9 cellular contexts compared by ENCODE assay signal in the genomic region with DNA sequence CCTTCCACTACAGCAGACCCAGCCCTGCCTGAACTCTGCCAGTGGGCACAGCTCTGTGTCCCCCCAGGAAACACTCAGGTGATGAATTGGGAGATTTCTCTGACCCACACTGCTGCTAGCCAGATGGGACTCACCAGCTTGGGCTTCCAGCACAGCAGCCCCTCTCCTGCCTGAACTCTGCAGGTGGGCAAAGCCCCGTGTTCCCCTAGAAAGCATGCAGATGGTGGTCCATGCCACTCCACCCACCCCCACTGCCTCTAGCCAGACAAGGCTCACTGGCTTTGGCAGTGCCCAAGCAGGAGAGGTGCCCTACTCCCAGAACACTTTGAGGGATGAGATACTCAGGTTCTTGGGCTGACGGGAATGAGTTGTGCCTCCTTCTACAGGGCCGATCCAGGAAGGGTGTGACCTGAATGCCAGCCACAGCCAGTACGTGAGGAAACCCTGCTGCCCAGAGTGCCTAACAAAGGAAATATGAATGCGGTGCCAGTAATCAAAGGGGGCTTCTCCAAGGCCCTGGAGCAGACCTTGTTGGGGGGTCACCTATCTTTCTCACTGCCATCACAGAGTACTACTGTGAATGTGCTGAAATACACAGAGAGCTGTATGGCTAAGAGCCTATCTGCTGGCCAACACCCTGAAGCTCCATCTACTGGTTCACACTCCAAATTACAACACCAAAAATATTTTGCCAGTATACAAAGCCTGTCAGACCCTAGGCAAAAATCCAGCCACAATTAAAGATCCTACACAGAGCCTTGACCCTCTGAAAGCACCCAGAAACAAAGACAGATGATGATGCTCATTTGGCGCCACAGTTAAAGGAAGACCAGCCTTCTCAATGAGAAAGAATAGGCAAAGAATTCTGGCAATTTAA.
A peak's percentile ranks its signal among the peaks of the same experiment; 100 is the strongest.
DNase-seq lines count a peak whose midpoint lies in the region; ATAC-seq and TF ChIP-seq lines count a peak whose summit lies in the region.
"Had no signal": no experiment of that assay in that cellular context is flagged by ENCODE, and none has a peak within 500 bp of the region (broad histone marks: within the 10 kb centered on the region; RNA-seq: fewer than 3 reads in every experiment).

No MANE protein-coding gene starts in this region.

- H3K9me3 Mint-ChIP-seq in activated T-cell treated with anti-CD3 and anti-CD28 coated beads, Interleukin-2, amount 50 U/mL, for 72 hours: peaks cover 4 to 7% of the 10 kb centered on the region in 2 donors

- H3K27me3 Mint-ChIP-seq in activated T-cell treated with anti-CD3 and anti-CD28 coated beads, Interleukin-2, amount 50 U/mL, for 72 hours (ENCODE audit: low read depth): no peaks in the 10 kb centered on the region

- H3K27ac ChIP-seq in substantia nigra (ENCODE audit: low read depth, low read length, poor library complexity, severe bottlenecking): no peak overlapping the region
- H3K27ac ChIP-seq: heart left ventricle had no signal

- no peaks in the 10 kb centered on the region for H3K36me3 ChIP-seq in GM06990 (ENCODE audit: control insufficient read depth, insufficient read depth, low read length)
- H3K36me3 ChIP-seq: heart left ventricle had no signal

- DNase-seq in A172 (ENCODE audit: low spot score) (peak; percentile 23), GM06990 (ENCODE audit: extremely low read depth, insufficient read length) (no peak), LoVo (ENCODE audit: low spot score) (peak; percentile 49), kidney tubule cell (ENCODE audit: low spot score) (peak; percentile 45), substantia nigra (lab: John Stamatoyannopoulos, UW) (no peak), NCI-H446 treated with DMSO at 0.1 percent for 48 hours (lab: John Stamatoyannopoulos, UW) (no peak)
- peak; percentile 17 to 23 for DNase-seq in activated T-cell treated with anti-CD3 and anti-CD28 coated beads, Interleukin-2, amount 50 U/mL, for 72 hours
- DNase-seq: heart left ventricle had no signal

- TF ChIP-seq CTCF in GM06990 (IDR thresholded peaks at IDR 0.05; ENCODE audit: insufficient read depth, low read length, poor library complexity, severe bottlenecking): peak; percentile 69

- H3K4me1 Mint-ChIP-seq in activated T-cell treated with anti-CD3 and anti-CD28 coated beads, Interleukin-2, amount 50 U/mL, for 72 hours (ENCODE audit: low read depth): peaks cover 61% of the 10 kb centered on the region

- peaks cover 8 to 14% of the 10 kb centered on the region in 2 donors for H3K36me3 Mint-ChIP-seq in activated T-cell treated with anti-CD3 and anti-CD28 coated beads, Interleukin-2, amount 50 U/mL, for 72 hours (ENCODE audit: insufficient read depth in 2 of 2)

- peak; percentile 86 to 96 for ATAC-seq in activated T-cell treated with anti-CD3 and anti-CD28 coated beads, Interleukin-2, amount 50 U/mL, for 72 hours (replicated peaks in 1 of 2)
- no peak for ATAC-seq in GM19467 (IDR thresholded peaks at IDR 0.05; ENCODE audit: unreplicated experiment)

- no peak overlapping the region for H3K4me3 Mint-ChIP-seq in activated T-cell treated with anti-CD3 and anti-CD28 coated beads, Interleukin-2, amount 50 U/mL, for 72 hours

- H3K27ac Mint-ChIP-seq in activated T-cell treated with anti-CD3 and anti-CD28 coated beads, Interleukin-2, amount 50 U/mL, for 72 hours: no peak overlapping the region

- no peak overlapping the region for H3K4me3 ChIP-seq in GM06990 (replicated peaks; ENCODE audit: low read depth, low read length)
- H3K4me3 ChIP-seq: heart left ventricle had no signal

- H3K27me3 ChIP-seq in GM06990 (replicated peaks; ENCODE audit: control insufficient read depth, insufficient read depth, low read length): no peaks in the 10 kb centered on the region
- H3K27me3 ChIP-seq: heart left ventricle had no signal

Comparison
In these comparisons a context has a peak if more than half of its experiments do, and no peak if none do; other contexts are left out.
1. DNase-seq: peak in A172 (single experiment), LoVo (single experiment), activated T-cell treated with anti-CD3 and anti-CD28 coated beads, Interleukin-2, amount 50 U/mL, for 72 hours (2 of 2) and kidney tubule cell (single experiment); none in GM06990 (single experiment), substantia nigra (0 of 49) and NCI-H446 treated with DMSO at 0.1 percent for 48 hours (single experiment).